Comparison of ENCODE assay signal across 11 cellular contexts in genomic region chr19:46824887-46825730, GRCh38. TPM values are rescaled to one million over a fixed set of nuclear protein-coding genes. Genes with fewer than 3 reads are reported as not detected.
DNase-seq lines count a peak whose midpoint lies in the region; ATAC-seq and TF ChIP-seq lines count a peak whose summit lies in the region.
"Had no signal": no experiment of that assay in that cellular context is flagged by ENCODE, and none has a peak within 500 bp of the region (broad histone marks: within the 10 kb centered on the region; RNA-seq: fewer than 3 reads in every experiment).

No MANE protein-coding gene starts in this region.

- H3K27me3 Mint-ChIP-seq in activated T-cell treated with anti-CD3 and anti-CD28 coated beads, Interleukin-2, amount 50 U/mL, for 24 hours = no peaks in the 10 kb centered on the region
- H3K27me3 Mint-ChIP-seq in stimulated activated naive CD8-positive, alpha-beta T cell treated with anti-CD3 and anti-CD28 coated beads, Interleukin-15, amount 100 ng/mL, for 72 hours = no peaks in the 10 kb centered on the region
- H3K27me3 Mint-ChIP-seq in mesothelial cell of epicardium (ENCODE audit: low read depth) = no peaks in the 10 kb centered on the region

- no peak overlapping the region for H3K4me3 Mint-ChIP-seq in activated T-cell treated with anti-CD3 and anti-CD28 coated beads, Interleukin-2, amount 50 U/mL, for 24 hours
- no peak overlapping the region for H3K4me3 Mint-ChIP-seq in stimulated activated naive CD8-positive, alpha-beta T cell treated with anti-CD3 and anti-CD28 coated beads, Interleukin-15, amount 100 ng/mL, for 72 hours
- no peak overlapping the region for H3K4me3 Mint-ChIP-seq in mesothelial cell of epicardium

- H3K9me3 Mint-ChIP-seq in activated T-cell treated with anti-CD3 and anti-CD28 coated beads, Interleukin-2, amount 50 U/mL, for 24 hours = no peaks in the 10 kb centered on the region
- H3K9me3 Mint-ChIP-seq in stimulated activated naive CD8-positive, alpha-beta T cell treated with anti-CD3 and anti-CD28 coated beads, Interleukin-15, amount 100 ng/mL, for 72 hours = no peaks in the 10 kb centered on the region
- no peaks in the 10 kb centered on the region for H3K9me3 Mint-ChIP-seq in mesothelial cell of epicardium

- H3K4me1 Mint-ChIP-seq in activated T-cell treated with anti-CD3 and anti-CD28 coated beads, Interleukin-2, amount 50 U/mL, for 24 hours (ENCODE audit: low read depth) = peaks cover 34% of the 10 kb centered on the region
- H3K4me1 Mint-ChIP-seq in stimulated activated naive CD8-positive, alpha-beta T cell treated with anti-CD3 and anti-CD28 coated beads, Interleukin-15, amount 100 ng/mL, for 72 hours = peaks cover 54% of the 10 kb centered on the region
- H3K4me1 Mint-ChIP-seq in mesothelial cell of epicardium = peaks cover 22% of the 10 kb centered on the region

- peak overlapping the region; percentile 75 for H3K27ac Mint-ChIP-seq in activated T-cell treated with anti-CD3 and anti-CD28 coated beads, Interleukin-2, amount 50 U/mL, for 24 hours
- peak overlapping the region; percentile 30 to 74 for H3K27ac Mint-ChIP-seq in stimulated activated naive CD8-positive, alpha-beta T cell treated with anti-CD3 and anti-CD28 coated beads, Interleukin-15, amount 100 ng/mL, for 72 hours
- H3K27ac Mint-ChIP-seq in mesothelial cell of epicardium = no peak overlapping the region

- TF ChIP-seq CTCF in fibroblast of mammary gland (conservative IDR thresholded peaks at IDR 0.05; ENCODE audit: control insufficient read depth, insufficient read depth, low read depth, low read length) (no peak), mesothelial cell of epicardium (IDR thresholded peaks at IDR 0.05; ENCODE audit: unreplicated experiment) (no peak)

- H3K4me3 ChIP-seq in fibroblast of mammary gland (ENCODE audit: control insufficient read depth, low read depth, low read length) = no peak overlapping the region
- H3K4me3 ChIP-seq: mucosa of descending colon, vagina had no signal

- DNase-seq in activated T-cell treated with anti-CD3 and anti-CD28 coated beads, Interleukin-2, amount 50 U/mL, for 24 hours = no peak
- DNase-seq in activated T-cell treated with anti-CD3 and anti-CD28 coated beads, Interleukin-2, amount 50 U/mL, for 48 hours = no peak
- DNase-seq in NOMO-1 (lab: John Stamatoyannopoulos, UW; ENCODE audit: unreplicated experiment in 2 of 2) = peak; percentile 28 to 49
- DNase-seq in fibroblast of mammary gland (ENCODE audit: low read depth) = peak; percentile 22
- no peak for DNase-seq in stimulated activated naive CD8-positive, alpha-beta T cell treated with anti-CD3 and anti-CD28 coated beads, Interleukin-15, amount 100 ng/mL, for 72 hours
- no peak for DNase-seq in mesothelial cell of epicardium (ENCODE audit: low spot score in 2 of 2, unreplicated experiment in 2 of 2)
- DNase-seq in DMS53 treated with DMSO at 0.1 percent for 48 hours (lab: John Stamatoyannopoulos, UW; ENCODE audit: unreplicated experiment) = no peak
- DNase-seq: foreskin fibroblast, mucosa of descending colon had no signal

- no peaks in the 10 kb centered on the region for H3K36me3 Mint-ChIP-seq in activated T-cell treated with anti-CD3 and anti-CD28 coated beads, Interleukin-2, amount 50 U/mL, for 24 hours (ENCODE audit: low read depth)
- H3K36me3 Mint-ChIP-seq in mesothelial cell of epicardium = no peaks in the 10 kb centered on the region

- ATAC-seq in stimulated activated naive CD8-positive, alpha-beta T cell treated with anti-CD3 and anti-CD28 coated beads, Interleukin-15, amount 100 ng/mL, for 72 hours = no peak
- ATAC-seq in GM18909 (IDR thresholded peaks at IDR 0.05; ENCODE audit: poor library complexity, unreplicated experiment) = no peak

RNA-seq across cellular contexts. Expression of gene AP2S1, which starts 25.5 kb away (rescaled TPM):
- total RNA-seq in mesothelial cell of epicardium = 97.5 to 109 TPM (median 107 TPM) in 3 replicates

RNA-seq across cellular contexts. Expression of gene ARHGAP35, which starts 35.7 kb away (rescaled TPM):
- total RNA-seq in mesothelial cell of epicardium = 74.9 to 77.9 TPM (median 77.4 TPM) in 3 replicates

RNA-seq across cellular contexts. Expression of gene SLC1A5, which starts 36.7 kb away (rescaled TPM):
- 45.3 to 49.3 TPM (median 48.4 TPM) in 3 replicates for total RNA-seq in mesothelial cell of epicardium

Comparison
In these comparisons a context has a peak if more than half of its experiments do, and no peak if none do; other contexts are left out.
1. DNase-seq: peak in NOMO-1 (2 of 2) and fibroblast of mammary gland (single experiment); none in activated T-cell treated with anti-CD3 and anti-CD28 coated beads, Interleukin-2, amount 50 U/mL, for 24 hours (single experiment), activated T-cell treated with anti-CD3 and anti-CD28 coated beads, Interleukin-2, amount 50 U/mL, for 48 hours (0 of 2), stimulated activated naive CD8-positive, alpha-beta T cell treated with anti-CD3 and anti-CD28 coated beads, Interleukin-15, amount 100 ng/mL, for 72 hours (0 of 2), mesothelial cell of epicardium (0 of 2) and DMS53 treated with DMSO at 0.1 percent for 48 hours (single experiment).